ENCODE assay signal across 6 cellular contexts in genomic region chr5:62243046-62243445, GRCh38.
DNase-seq lines count a peak whose midpoint lies in the region; ATAC-seq, FAIRE-seq and TF ChIP-seq lines count a peak whose summit lies in the region.
"Not testable (repeated sequence)": the region's sequence is repeated elsewhere in the genome, so short reads cannot be mapped to it uniquely, and the experiment has no call there.

No MANE protein-coding gene starts in this region.

- not testable (repeated sequence) for BruUV-seq in GM12878 (replicated peaks; lab: Mats Ljungman, UMichigan)

- in situ Hi-C loops in GM12878 (cut with MboI): not testable (repeated sequence)

- not testable (repeated sequence) for H3K4me3 ChIP-seq in GM12878, body of pancreas, mucosa of descending colon

- peak; percentile 50 for ATAC-seq in activated CD4-positive, alpha-beta T cell treated with anti-CD3 and anti-CD28 coated beads for 36 hours
- ATAC-seq in GM12878 (peak; percentile 24; the same call in 1 of the 3 replicates), body of pancreas (peak; percentile 96), mucosa of descending colon (peak; percentile 41)
- ATAC-seq in stimulated activated naive CD8-positive, alpha-beta T cell treated with anti-CD3 and anti-CD28 coated beads, Interleukin-15, Interleukin-2, amounts not matched to agents 100 U/mL and 50 U/mL, for 24 hours: peak; percentile 32

- DNase-seq in NCI-H2029 treated with DMSO at 0.1 percent for 48 hours (lab: John Stamatoyannopoulos, UW) (peak; percentile 7), body of pancreas (peak; percentile 77 to 89 (median 86))
- not testable (repeated sequence) for DNase-seq in activated CD4-positive, alpha-beta T cell treated with anti-CD3 and anti-CD28 coated beads for 36 hours; GM12878 (ENCODE audit: low read depth, low spot score); mucosa of descending colon; stimulated activated naive CD8-positive, alpha-beta T cell treated with anti-CD3 and anti-CD28 coated beads, Interleukin-15, Interleukin-2, amounts not matched to agents 100 U/mL and 50 U/mL, for 24 hours

- H3K4me2 ChIP-seq in GM12878 (ENCODE audit: control insufficient read depth, insufficient read depth): not testable (repeated sequence)

- not testable (repeated sequence) for TF ChIP-seq RAD21 in GM12878 (IDR thresholded peaks at IDR 0.05; ENCODE audit: insufficient read depth, low read depth, low read length)

- not testable (repeated sequence) for FAIRE-seq in GM12878 (lab: Jason Lieb, UNC)

- RAD21 ChIA-PET in GM12878 (lab: Charles Lee; ENCODE audit: unreplicated experiment): not testable (repeated sequence)

- not testable (repeated sequence) for H4K20me1 ChIP-seq in GM12878 (ENCODE audit: control insufficient read depth, insufficient read depth)

- not testable (repeated sequence) for TF ChIP-seq POLR2A in GM12878 (IDR thresholded peaks at IDR 0.05; ENCODE audit: low read depth, low read length); body of pancreas (IDR thresholded peaks at IDR 0.05)

- not testable (repeated sequence) for H3K79me2 ChIP-seq in GM12878 (ENCODE audit: control insufficient read depth, insufficient read depth, low read length)

- not testable (repeated sequence) for H3K27me3 ChIP-seq in GM12878 (replicated peaks in 1 of 2; ENCODE audit: control insufficient read depth in 2 of 2, insufficient read depth in 2 of 2, low read length in 1 of 2); body of pancreas

- not testable (repeated sequence) for H3K9ac ChIP-seq in GM12878 (ENCODE audit: control insufficient read depth, insufficient read depth, low read length)

- not testable (repeated sequence) for TF ChIP-seq EP300 in GM12878 (IDR thresholded peaks at IDR 0.05; ENCODE audit: borderline replicate concordance in 1 of 2, control insufficient read depth in 1 of 2, low read depth in 2 of 2, low read length in 2 of 2)

- not testable (repeated sequence) for H3K9me3 Mint-ChIP-seq in activated CD4-positive, alpha-beta T cell treated with anti-CD3 and anti-CD28 coated beads for 36 hours (ENCODE audit: low read depth)

- H3K36me3 Mint-ChIP-seq in activated CD4-positive, alpha-beta T cell treated with anti-CD3 and anti-CD28 coated beads for 36 hours (ENCODE audit: low read depth): not testable (repeated sequence)

- not testable (repeated sequence) for H3K36me3 ChIP-seq in GM12878 (ENCODE audit: control insufficient read depth in 2 of 2, insufficient read depth in 2 of 2, low read length in 1 of 2); body of pancreas (replicated peaks in 1 of 2; ENCODE audit: insufficient read depth in 1 of 2, low read depth in 2 of 2); mucosa of descending colon (ENCODE audit: low read depth)

- not testable (repeated sequence) for H3K4me1 ChIP-seq in GM12878 (ENCODE audit: control insufficient read depth, insufficient read depth, low read length); mucosa of descending colon (ENCODE audit: low read depth)
- H3K4me1 ChIP-seq in body of pancreas: peaks cover 22% of the 10 kb centered on the region

- H3K4me3 Mint-ChIP-seq in activated CD4-positive, alpha-beta T cell treated with anti-CD3 and anti-CD28 coated beads for 36 hours: not testable (repeated sequence)

- CTCF ChIA-PET in activated CD4-positive, alpha-beta T cell treated with anti-CD3 and anti-CD28 coated beads for 36 hours (lab: Charles Lee); GM12878 (lab: Yijun Ruan, JAX): not testable (repeated sequence)

- SMC1A ChIA-PET in GM12878 (lab: Charles Lee; ENCODE audit: uncharacterized antibody, unreplicated experiment): not testable (repeated sequence)

- POLR2A ChIA-PET in activated CD4-positive, alpha-beta T cell treated with anti-CD3 and anti-CD28 coated beads for 36 hours (lab: Charles Lee); GM12878 (lab: Charles Lee): not testable (repeated sequence)

- not testable (repeated sequence) for H2AFZ ChIP-seq in GM12878 (ENCODE audit: control insufficient read depth, low read depth, low read length)

- intact Hi-C loops in activated CD4-positive, alpha-beta T cell treated with anti-CD3 and anti-CD28 coated beads for 36 hours (cut with DNase I, micrococcal nuclease); GM12878 (cut with micrococcal nuclease; ENCODE audit: unreplicated experiment); body of pancreas (cut with DNase I); mucosa of descending colon (cut with DNase I, micrococcal nuclease): not testable (repeated sequence)

- H3K27ac ChIP-seq in GM12878 (ENCODE audit: control insufficient read depth, insufficient read depth): not testable (repeated sequence)
- H3K27ac ChIP-seq in body of pancreas: peak overlapping the region; percentile 62 to 77 (median 66)

- H3K9me3 ChIP-seq in GM12878 (replicated peaks; ENCODE audit: control insufficient read depth, insufficient read depth, low read length); body of pancreas; mucosa of descending colon: not testable (repeated sequence)

- TF ChIP-seq CTCF in GM12878 (IDR thresholded peaks at IDR 0.05 in 2 of 3, conservative IDR thresholded peaks at IDR 0.05 in 1 of 3; ENCODE audit: control insufficient read depth in 2 of 3, extremely low read depth in 1 of 3, insufficient read depth in 1 of 3, low read depth in 3 of 3, low read length in 3 of 3); body of pancreas (IDR thresholded peaks at IDR 0.05); mucosa of descending colon (IDR thresholded peaks at IDR 0.05): not testable (repeated sequence)

- 94% methylated on average over 2 of the region's 2 CpGs for WGBS in GM12878 (ENCODE audit: insufficient coverage, insufficient replicate concordance, low lambda C conversion rate, missing lambda C conversion rate)
- WGBS in body of pancreas, 2 donors: 51 to 53% methylated on average over 2 of the region's 2 CpGs

- not testable (repeated sequence) for H3K27ac Mint-ChIP-seq in activated CD4-positive, alpha-beta T cell treated with anti-CD3 and anti-CD28 coated beads for 36 hours

- peaks cover 31% of the 10 kb centered on the region for H3K4me1 Mint-ChIP-seq in activated CD4-positive, alpha-beta T cell treated with anti-CD3 and anti-CD28 coated beads for 36 hours

- H3K27me3 Mint-ChIP-seq in activated CD4-positive, alpha-beta T cell treated with anti-CD3 and anti-CD28 coated beads for 36 hours: not testable (repeated sequence)

Comparison
In these comparisons a context has a peak if more than half of its experiments do, and no peak if none do; other contexts are left out.
1. ATAC-seq: peak in every context shown above with its lines; median percentile 96 in body of pancreas; 50 in activated CD4-positive, alpha-beta T cell treated with anti-CD3 and anti-CD28 coated beads for 36 hours; 41 in mucosa of descending colon; 32 in stimulated activated naive CD8-positive, alpha-beta T cell treated with anti-CD3 and anti-CD28 coated beads, Interleukin-15, Interleukin-2, amounts not matched to agents 100 U/mL and 50 U/mL, for 24 hours; 24 in GM12878.